Comparison of ENCODE assay signal across 8 cellular contexts in the genomic region with DNA sequence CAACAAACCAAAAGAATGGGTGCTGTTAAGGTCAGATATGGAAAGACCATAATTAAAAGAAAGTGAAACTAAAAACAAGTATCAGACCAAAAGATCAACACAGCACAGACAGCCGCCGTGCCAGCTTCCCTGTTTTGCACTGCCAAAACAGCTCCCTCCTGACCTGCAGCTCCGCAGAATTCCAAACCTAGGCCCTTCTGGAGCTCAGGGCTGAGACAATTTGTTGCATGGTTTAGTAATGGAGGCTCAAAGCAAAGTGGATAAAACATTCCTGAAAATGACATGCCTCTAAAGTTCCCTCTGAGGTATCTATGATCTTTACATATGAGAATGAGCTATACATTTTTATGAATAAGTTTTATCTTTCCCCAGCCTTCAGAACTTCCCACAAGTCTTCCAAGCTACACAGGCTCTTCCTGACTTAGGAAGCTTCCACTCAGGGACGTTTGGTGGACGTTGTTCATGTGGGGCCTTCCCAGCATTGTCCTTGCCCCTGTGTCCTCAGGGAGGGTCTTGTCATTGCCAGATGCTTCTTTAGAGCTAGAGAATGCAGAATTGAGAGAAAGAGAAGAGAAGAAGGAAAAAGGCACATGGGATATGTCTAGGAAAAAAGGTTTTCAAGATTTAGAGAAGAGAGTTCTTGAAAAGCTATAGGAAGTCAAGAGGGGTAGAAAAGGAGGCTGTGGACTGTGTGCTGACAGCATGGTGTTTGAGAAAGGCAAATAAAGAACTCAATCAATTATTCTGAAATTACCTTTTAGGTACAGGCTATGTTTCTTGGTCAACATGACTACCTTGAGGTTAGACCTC. TPM values are rescaled to one million over a fixed set of nuclear protein-coding genes. Genes with fewer than 3 reads are reported as not detected.
A peak's percentile ranks its signal among the peaks of the same experiment; 100 is the strongest.
DNase-seq lines count a peak whose midpoint lies in the region; ATAC-seq and TF ChIP-seq lines count a peak whose summit lies in the region.

No MANE protein-coding gene starts in this region.

- no peaks in the 10 kb centered on the region for H3K27me3 Mint-ChIP-seq in activated CD4-positive, alpha-beta memory T cell treated with anti-CD3 and anti-CD28 coated beads, Interleukin-2, amount 10 ng/mL, durations not matched to agents 7 days and 5 days
- H3K27me3 Mint-ChIP-seq in natural killer cell (ENCODE audit: low read depth in 2 of 2): no peaks in the 10 kb centered on the region

- peaks cover 5% of the 10 kb centered on the region for H3K36me3 Mint-ChIP-seq in activated CD4-positive, alpha-beta memory T cell treated with anti-CD3 and anti-CD28 coated beads, Interleukin-2, amount 10 ng/mL, durations not matched to agents 7 days and 5 days (ENCODE audit: low read depth)
- no peaks in the 10 kb centered on the region for H3K36me3 Mint-ChIP-seq in natural killer cell

- no peaks in the 10 kb centered on the region for H3K36me3 ChIP-seq in upper lobe of right lung

- DNase-seq in ELR (ENCODE audit: low read depth) (peak; percentile 25), Kasumi-1 (lab: John Stamatoyannopoulos, UW) (peak; percentile 49 to 67), epithelial cell of esophagus (ENCODE audit: low read depth) (peak; percentile 27), natural killer cell (peak; percentile 23), upper lobe of right lung (peak; percentile 85), cortex of kidney (lab: John Stamatoyannopoulos, UW) (no peak)
- peak; percentile 53 for DNase-seq in activated CD4-positive, alpha-beta memory T cell treated with anti-CD3 and anti-CD28 coated beads, Interleukin-2, amount 10 ng/mL, durations not matched to agents 7 days and 5 days

- intact Hi-C loops in natural killer cell (cut with micrococcal nuclease) (no loop called here), upper lobe of right lung (cut with DNase I) (no loop called here)

- H3K9me3 Mint-ChIP-seq in activated CD4-positive, alpha-beta memory T cell treated with anti-CD3 and anti-CD28 coated beads, Interleukin-2, amount 10 ng/mL, durations not matched to agents 7 days and 5 days: peaks cover 3% of the 10 kb centered on the region
- H3K9me3 Mint-ChIP-seq in natural killer cell: no peaks in the 10 kb centered on the region

- no peaks in the 10 kb centered on the region for H3K27me3 ChIP-seq in upper lobe of right lung

- no peaks in the 10 kb centered on the region for H3K9me3 ChIP-seq in upper lobe of right lung

- H3K4me3 ChIP-seq in epithelial cell of esophagus (ENCODE audit: low read length): no peak overlapping the region
- peak overlapping the region; percentile 43 for H3K4me3 ChIP-seq in upper lobe of right lung

- TF ChIP-seq CTCF in epithelial cell of esophagus (IDR thresholded peaks at IDR 0.05; ENCODE audit: insufficient read depth, low read depth, low read length, missing control alignments) (no peak), natural killer cell (IDR thresholded peaks at IDR 0.05) (no peak), upper lobe of right lung (IDR thresholded peaks at IDR 0.05) (no peak)

- H3K27ac ChIP-seq in upper lobe of right lung: peak overlapping the region; percentile 92

- CTCF ChIA-PET in activated CD4-positive, alpha-beta memory T cell treated with anti-CD3 and anti-CD28 coated beads, Interleukin-2, amount 10 ng/mL, durations not matched to agents 7 days and 5 days (lab: Charles Lee): interaction anchor here (0.8 to 1.3 kb wide), 6 partner anchors 18 to 500 kb away, joined by 3 to 5 read pairs (median 4); a partner anchor contains a TSS

- H3K4me3 Mint-ChIP-seq in activated CD4-positive, alpha-beta memory T cell treated with anti-CD3 and anti-CD28 coated beads, Interleukin-2, amount 10 ng/mL, durations not matched to agents 7 days and 5 days: peak overlapping the region; percentile 75
- peak overlapping the region; percentile 89 for H3K4me3 Mint-ChIP-seq in natural killer cell

- H3K4me1 Mint-ChIP-seq in activated CD4-positive, alpha-beta memory T cell treated with anti-CD3 and anti-CD28 coated beads, Interleukin-2, amount 10 ng/mL, durations not matched to agents 7 days and 5 days: peaks cover 19% of the 10 kb centered on the region
- peaks cover 16 to 17% of the 10 kb centered on the region in 2 donors for H3K4me1 Mint-ChIP-seq in natural killer cell

- peak; percentile 95 for ATAC-seq in GM21576 (IDR thresholded peaks at IDR 0.05; ENCODE audit: unreplicated experiment)
- peak; percentile 83 to 92 (median 90) for ATAC-seq in natural killer cell
- peak; percentile 90 for ATAC-seq in upper lobe of right lung

- peak overlapping the region; percentile 60 for H3K27ac Mint-ChIP-seq in activated CD4-positive, alpha-beta memory T cell treated with anti-CD3 and anti-CD28 coated beads, Interleukin-2, amount 10 ng/mL, durations not matched to agents 7 days and 5 days
- H3K27ac Mint-ChIP-seq in natural killer cell: peak overlapping the region; percentile 90 to 92

- H3K4me1 ChIP-seq in upper lobe of right lung: peaks cover 19% of the 10 kb centered on the region

- POLR2A ChIA-PET in activated CD4-positive, alpha-beta memory T cell treated with anti-CD3 and anti-CD28 coated beads, Interleukin-2, amount 10 ng/mL, durations not matched to agents 7 days and 5 days (lab: Charles Lee): interaction anchor here (1.4 to 2.6 kb wide), 7 partner anchors 9 to 499 kb away, joined by 4 to 47 read pairs (median 8); a partner anchor contains a TSS

RNA-seq across cellular contexts. Expression of a gene that starts 28.4 kb away (rescaled TPM):
- total RNA-seq in activated CD4-positive, alpha-beta memory T cell treated with anti-CD3 and anti-CD28 coated beads, Interleukin-2, amount 10 ng/mL, durations not matched to agents 7 days and 5 days: 10 to 100 TPM; 28.1 to 30.3 TPM
- total RNA-seq in natural killer cell: 10 to 100 TPM; 13.1 to 17.3 (median 14.8) TPM
- total RNA-seq in upper lobe of right lung: 43.8 TPM
